1 cellular context compared by ENCODE assay signal in the genomic region with DNA sequence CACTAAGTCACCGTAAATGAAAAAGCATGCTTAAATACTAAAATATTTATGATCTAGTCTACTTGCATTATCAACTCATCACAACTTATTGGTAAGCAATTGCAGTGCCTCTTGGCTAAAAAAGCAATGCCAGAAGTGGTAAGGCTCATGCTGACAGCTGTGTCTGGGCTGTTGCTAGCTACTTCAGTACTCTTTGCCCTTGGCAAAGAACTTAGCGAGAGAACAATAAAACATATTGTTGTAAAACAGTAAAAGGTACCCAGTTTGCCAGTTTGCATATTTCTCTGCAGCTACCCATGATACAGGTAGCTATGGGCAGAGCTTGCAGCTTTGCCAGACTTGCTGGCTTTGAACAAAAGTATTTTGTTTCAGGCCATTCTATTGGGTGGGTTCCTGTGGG.
A peak's percentile ranks its signal among the peaks of the same experiment; 100 is the strongest.
TF ChIP-seq lines count a peak whose summit lies in the region.

No MANE protein-coding gene starts in this region.

TF ChIP-seq in SK-N-SH, 30 proteins besides CTCF, POLR2A, EP300 and RAD21:
- TF ChIP-seq NFIC (IDR thresholded peaks at IDR 0.05; ENCODE audit: borderline replicate concordance) (no peak), PBX3 (IDR thresholded peaks at IDR 0.05) (0 out of 2 replicates have a peak, but pooled peaks have one; percentile 11)
TF ChIP-seq in SK-N-SH: peak in this region for 1.
